1 cellular context compared by ENCODE assay signal in the genomic region with DNA sequence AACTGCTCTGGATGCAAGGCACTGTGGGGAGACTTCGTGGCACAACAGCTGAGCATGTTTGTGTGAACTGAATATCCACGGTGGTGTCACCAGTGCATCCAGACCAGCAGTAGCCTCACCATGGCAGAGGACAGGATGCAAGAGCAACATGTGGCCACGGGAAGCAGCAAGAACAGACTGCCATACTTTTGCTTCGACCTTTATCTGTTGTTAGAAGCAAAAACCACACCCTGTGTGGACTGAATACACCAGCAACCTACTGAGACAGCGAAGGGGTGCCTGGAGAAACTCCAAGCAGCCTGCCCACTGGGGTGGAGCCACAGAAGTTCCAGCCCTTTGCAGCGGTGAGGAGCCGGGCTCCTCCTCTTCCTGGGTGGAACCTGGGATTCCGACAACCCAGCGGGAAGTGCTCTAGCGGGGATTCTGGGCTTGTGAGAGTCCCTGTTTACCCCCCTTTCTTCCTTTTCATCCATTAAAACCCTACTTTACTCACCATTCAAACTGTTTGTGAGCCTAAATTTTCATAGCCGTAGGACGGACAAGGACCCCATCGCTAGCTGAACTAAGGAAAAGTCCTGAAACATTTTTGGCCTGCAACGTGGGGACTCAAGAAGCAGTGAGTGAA.
TF ChIP-seq lines count a peak whose summit lies in the region.

No MANE protein-coding gene starts in this region.

TF ChIP-seq in HEK293T, 16 proteins besides CTCF, POLR2A, EP300 and RAD21 (continued from another document):
- TF ChIP-seq, protein P1, sequence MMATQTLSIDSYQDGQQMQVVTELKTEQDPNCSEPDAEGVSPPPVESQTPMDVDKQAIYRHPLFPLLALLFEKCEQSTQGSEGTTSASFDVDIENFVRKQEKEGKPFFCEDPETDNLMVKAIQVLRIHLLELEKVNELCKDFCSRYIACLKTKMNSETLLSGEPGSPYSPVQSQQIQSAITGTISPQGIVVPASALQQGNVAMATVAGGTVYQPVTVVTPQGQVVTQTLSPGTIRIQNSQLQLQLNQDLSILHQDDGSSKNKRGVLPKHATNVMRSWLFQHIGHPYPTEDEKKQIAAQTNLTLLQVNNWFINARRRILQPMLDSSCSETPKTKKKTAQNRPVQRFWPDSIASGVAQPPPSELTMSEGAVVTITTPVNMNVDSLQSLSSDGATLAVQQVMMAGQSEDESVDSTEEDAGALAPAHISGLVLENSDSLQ (IDR thresholded peaks at IDR 0.05) = no peak
- no peak for TF ChIP-seq BHLHE40 (IDR thresholded peaks at IDR 0.05; ENCODE audit: borderline replicate concordance)
- TF ChIP-seq L3MBTL2 (conservative IDR thresholded peaks at IDR 0.05) = no peak
- TF ChIP-seq ZNF384 (IDR thresholded peaks at IDR 0.05) = no peak
- TF ChIP-seq SP1 (IDR thresholded peaks at IDR 0.05) = no peak
- TF ChIP-seq ELF4 (IDR thresholded peaks at IDR 0.05) = no peak
- no peak for TF ChIP-seq NFRKB (IDR thresholded peaks at IDR 0.05)
- no peak for TF ChIP-seq FOXK2 (IDR thresholded peaks at IDR 0.05)
